In genomic region chr13:72384186-72384823, GRCh38 we compare ENCODE assay signal across 1 cellular context.
TF ChIP-seq lines count a peak whose summit lies in the region.

No MANE protein-coding gene starts in this region.

TF ChIP-seq in HepG2, 621 proteins besides CTCF, POLR2A, EP300 and RAD21 (continued from another document):
- TF ChIP-seq ZBTB4 (CRISPR knock-in tag; IDR thresholded peaks at IDR 0.05; ENCODE audit: borderline replicate concordance) (no peak), NRL (CRISPR knock-in tag; IDR thresholded peaks at IDR 0.05; ENCODE audit: borderline replicate concordance) (no peak), ZKSCAN5 (CRISPR knock-in tag; IDR thresholded peaks at IDR 0.05) (no peak), ZNF484 (CRISPR knock-in tag; IDR thresholded peaks at IDR 0.05; ENCODE audit: borderline replicate concordance, low read depth) (no peak), GATAD2A (CRISPR knock-in tag; IDR thresholded peaks at IDR 0.05) (peak; percentile 74), PPARG (CRISPR knock-in tag; conservative IDR thresholded peaks at IDR 0.05) (no peak), CREM (IDR thresholded peaks at IDR 0.05) (peak; percentile 27; the same call in 1 of the 2 replicates), CREM (CRISPR knock-in tag; IDR thresholded peaks at IDR 0.05) (no peak), ARID5B (CRISPR knock-in tag; IDR thresholded peaks at IDR 0.05) (peak; percentile 77), TBX2 (CRISPR knock-in tag; IDR thresholded peaks at IDR 0.05; ENCODE audit: borderline replicate concordance) (no peak), TP53 (CRISPR knock-in tag; conservative IDR thresholded peaks at IDR 0.05) (no peak), ZNF501 (CRISPR knock-in tag; IDR thresholded peaks at IDR 0.05) (no peak), ZNF343 (CRISPR knock-in tag; IDR thresholded peaks at IDR 0.05) (no peak), ZNF318 (CRISPR knock-in tag; IDR thresholded peaks at IDR 0.05) (no peak), ELF4 (CRISPR knock-in tag; IDR thresholded peaks at IDR 0.05; ENCODE audit: borderline replicate concordance) (no peak), HMG20A (CRISPR knock-in tag; IDR thresholded peaks at IDR 0.05; ENCODE audit: borderline replicate concordance) (peak; percentile 78; the same call in 1 of the 2 replicates), ZC3H13 (CRISPR knock-in tag; IDR thresholded peaks at IDR 0.05) (no peak), SIN3A (IDR thresholded peaks at IDR 0.05; ENCODE audit: borderline replicate concordance, low read depth, low read length) (no peak), ZNF724P (CRISPR knock-in tag; IDR thresholded peaks at IDR 0.05; ENCODE audit: borderline replicate concordance) (no peak)
